ENCODE assay signal across 8 cellular contexts in genomic region chr3:74768010-74768409, GRCh38.
"Had no signal": no experiment of that assay in that cellular context is flagged by ENCODE, and none has a peak within 500 bp of the region (broad histone marks: within the 10 kb centered on the region; RNA-seq: fewer than 3 reads in every experiment).

No MANE protein-coding gene starts in this region.

- H3K4me3 ChIP-seq: GM23338 had no signal

- H2AFZ ChIP-seq: GM23338 had no signal

- FAIRE-seq: H1, H54, HTR-8/SVneo had no signal

- H3K4me2 ChIP-seq: GM23338 had no signal

- ATAC-seq: GM23338 had no signal

- DNase-seq: H9, HCEC 1CT, IMR-90, KBM-7 had no signal
